ENCODE assay signal across 1 cellular context in the genomic region with DNA sequence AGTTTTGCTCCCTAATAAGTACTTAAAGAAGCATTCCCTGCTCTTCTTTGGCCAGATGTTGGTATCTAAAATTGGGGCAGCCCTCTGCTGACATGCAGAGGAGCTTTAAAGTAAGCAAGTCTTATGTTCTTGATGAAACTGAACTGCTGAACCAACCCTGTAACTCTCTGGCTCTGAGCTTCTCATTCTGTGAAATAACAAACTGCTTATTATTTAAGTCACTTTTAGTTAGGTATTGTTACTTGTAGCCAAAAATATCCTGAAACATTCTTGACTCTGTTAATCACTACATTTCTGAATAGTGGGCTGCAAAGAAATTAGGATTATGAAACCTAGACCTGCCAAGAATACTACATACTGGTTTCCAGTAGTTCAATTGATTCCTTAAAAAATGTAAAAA.
TF ChIP-seq lines count a peak whose summit lies in the region.

No MANE protein-coding gene starts in this region.

TF ChIP-seq in K562, 482 proteins besides CTCF, POLR2A, EP300 and RAD21:
- TF ChIP-seq XRCC5 (IDR thresholded peaks at IDR 0.05; ENCODE audit: low read depth, low read length): no peak
- TF ChIP-seq HDAC3 (IDR thresholded peaks at IDR 0.05; ENCODE audit: borderline replicate concordance, partially characterized antibody): no peak
- TF ChIP-seq RFX5 (IDR thresholded peaks at IDR 0.05; ENCODE audit: low read depth, low read length): no peak
- TF ChIP-seq TFAM (CRISPR knock-in tag; conservative IDR thresholded peaks at IDR 0.05): no peak
- TF ChIP-seq PTTG1 (tag; IDR thresholded peaks at IDR 0.05; ENCODE audit: low read depth): no peak
- TF ChIP-seq, protein P1, sequence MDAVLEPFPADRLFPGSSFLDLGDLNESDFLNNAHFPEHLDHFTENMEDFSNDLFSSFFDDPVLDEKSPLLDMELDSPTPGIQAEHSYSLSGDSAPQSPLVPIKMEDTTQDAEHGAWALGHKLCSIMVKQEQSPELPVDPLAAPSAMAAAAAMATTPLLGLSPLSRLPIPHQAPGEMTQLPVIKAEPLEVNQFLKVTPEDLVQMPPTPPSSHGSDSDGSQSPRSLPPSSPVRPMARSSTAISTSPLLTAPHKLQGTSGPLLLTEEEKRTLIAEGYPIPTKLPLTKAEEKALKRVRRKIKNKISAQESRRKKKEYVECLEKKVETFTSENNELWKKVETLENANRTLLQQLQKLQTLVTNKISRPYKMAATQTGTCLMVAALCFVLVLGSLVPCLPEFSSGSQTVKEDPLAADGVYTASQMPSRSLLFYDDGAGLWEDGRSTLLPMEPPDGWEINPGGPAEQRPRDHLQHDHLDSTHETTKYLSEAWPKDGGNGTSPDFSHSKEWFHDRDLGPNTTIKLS (IDR thresholded peaks at IDR 0.05; ENCODE audit: borderline replicate concordance, low read depth): no peak
- TF ChIP-seq ZNF699 (CRISPR knock-in tag; IDR thresholded peaks at IDR 0.05; ENCODE audit: insufficient replicate concordance): no peak
- no peak for TF ChIP-seq GATAD2A (IDR thresholded peaks at IDR 0.05)
- no peak for TF ChIP-seq ZNF121 (CRISPR knock-in tag; conservative IDR thresholded peaks at IDR 0.05)
- TF ChIP-seq, protein P2, sequence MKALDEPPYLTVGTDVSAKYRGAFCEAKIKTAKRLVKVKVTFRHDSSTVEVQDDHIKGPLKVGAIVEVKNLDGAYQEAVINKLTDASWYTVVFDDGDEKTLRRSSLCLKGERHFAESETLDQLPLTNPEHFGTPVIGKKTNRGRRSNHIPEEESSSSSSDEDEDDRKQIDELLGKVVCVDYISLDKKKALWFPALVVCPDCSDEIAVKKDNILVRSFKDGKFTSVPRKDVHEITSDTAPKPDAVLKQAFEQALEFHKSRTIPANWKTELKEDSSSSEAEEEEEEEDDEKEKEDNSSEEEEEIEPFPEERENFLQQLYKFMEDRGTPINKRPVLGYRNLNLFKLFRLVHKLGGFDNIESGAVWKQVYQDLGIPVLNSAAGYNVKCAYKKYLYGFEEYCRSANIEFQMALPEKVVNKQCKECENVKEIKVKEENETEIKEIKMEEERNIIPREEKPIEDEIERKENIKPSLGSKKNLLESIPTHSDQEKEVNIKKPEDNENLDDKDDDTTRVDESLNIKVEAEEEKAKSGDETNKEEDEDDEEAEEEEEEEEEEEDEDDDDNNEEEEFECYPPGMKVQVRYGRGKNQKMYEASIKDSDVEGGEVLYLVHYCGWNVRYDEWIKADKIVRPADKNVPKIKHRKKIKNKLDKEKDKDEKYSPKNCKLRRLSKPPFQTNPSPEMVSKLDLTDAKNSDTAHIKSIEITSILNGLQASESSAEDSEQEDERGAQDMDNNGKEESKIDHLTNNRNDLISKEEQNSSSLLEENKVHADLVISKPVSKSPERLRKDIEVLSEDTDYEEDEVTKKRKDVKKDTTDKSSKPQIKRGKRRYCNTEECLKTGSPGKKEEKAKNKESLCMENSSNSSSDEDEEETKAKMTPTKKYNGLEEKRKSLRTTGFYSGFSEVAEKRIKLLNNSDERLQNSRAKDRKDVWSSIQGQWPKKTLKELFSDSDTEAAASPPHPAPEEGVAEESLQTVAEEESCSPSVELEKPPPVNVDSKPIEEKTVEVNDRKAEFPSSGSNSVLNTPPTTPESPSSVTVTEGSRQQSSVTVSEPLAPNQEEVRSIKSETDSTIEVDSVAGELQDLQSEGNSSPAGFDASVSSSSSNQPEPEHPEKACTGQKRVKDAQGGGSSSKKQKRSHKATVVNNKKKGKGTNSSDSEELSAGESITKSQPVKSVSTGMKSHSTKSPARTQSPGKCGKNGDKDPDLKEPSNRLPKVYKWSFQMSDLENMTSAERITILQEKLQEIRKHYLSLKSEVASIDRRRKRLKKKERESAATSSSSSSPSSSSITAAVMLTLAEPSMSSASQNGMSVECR (CRISPR knock-in tag; IDR thresholded peaks at IDR 0.05): no peak
- TF ChIP-seq SMARCA4 (IDR thresholded peaks at IDR 0.05): no peak
- no peak for TF ChIP-seq CBFB (CRISPR knock-in tag; IDR thresholded peaks at IDR 0.05)
- TF ChIP-seq DNMT1 (IDR thresholded peaks at IDR 0.05): no peak
- no peak for TF ChIP-seq CREBBP (IDR thresholded peaks at IDR 0.05; ENCODE audit: low read depth, low read length)
- TF ChIP-seq EP400 (IDR thresholded peaks at IDR 0.05): no peak
- no peak for TF ChIP-seq MTA3 (IDR thresholded peaks at IDR 0.05; ENCODE audit: borderline replicate concordance)
